31 cellular contexts compared by ENCODE assay signal in genomic region chr13:70895599-70895998, GRCh38.
"Had no signal": no experiment of that assay in that cellular context is flagged by ENCODE, and none has a peak within 500 bp of the region (broad histone marks: within the 10 kb centered on the region; RNA-seq: fewer than 3 reads in every experiment).

No MANE protein-coding gene starts in this region.

- H3K9me3 ChIP-seq: adrenal gland, body of pancreas had no signal

- DNase-seq: activated B cell treated with CpG ODN at 0.5 μM for 24 hours; activated CD4-positive, alpha-beta T cell treated with anti-CD3 and anti-CD28 coated beads for 48 hours; activated CD4-positive, alpha-beta T cell treated with anti-CD3 and anti-CD28 coated beads, Interleukin-2, amount 50 U/mL, for 1 hour; activated CD4-positive, alpha-beta T cell treated with anti-CD3 and anti-CD28 coated beads, Interleukin-2, amount 50 U/mL, for 48 hours; activated CD8-positive, alpha-beta memory T cell treated with anti-CD3 and anti-CD28 coated beads for 24 hours; activated CD8-positive, alpha-beta T cell treated with anti-CD3 and anti-CD28 coated beads for 36 hours; activated effector memory CD4-positive, alpha-beta T cell treated with Interleukin-2 at 50 U/mL for 16 hours; activated naive CD4-positive, alpha-beta T cell treated with anti-CD3 and anti-CD28 coated beads for 36 hours; activated naive CD8-positive, alpha-beta T cell treated with anti-CD3 and anti-CD28 coated beads for 36 hours; activated naive CD8-positive, alpha-beta T cell treated with anti-CD3 and anti-CD28 coated beads, Interleukin-2, amount 50 U/mL, for 24 hours; activated T-cell treated with anti-CD3 and anti-CD28 coated beads, Interleukin-2, amount 50 U/mL, for 4 hours; adrenal gland; amygdala; aorta; body of pancreas; caudate nucleus; cortex of kidney; dermis blood vessel endothelial cell; effector CD4-positive, alpha-beta T cell; effector memory CD8-positive, alpha-beta T cell; foreskin fibroblast; T-helper 1 cell; T-helper 17 cell; T1000; WERI-Rb-1 had no signal

- FAIRE-seq: colon, endothelial cell of umbilical vein, frontal cortex had no signal

- H3K4me1 ChIP-seq: adrenal gland, body of pancreas had no signal

- H3K27me3 ChIP-seq: adrenal gland, body of pancreas had no signal

- H3K4me3 ChIP-seq: adrenal gland, body of pancreas had no signal

- ATAC-seq: activated CD4-positive, CD25-positive, alpha-beta regulatory T cell treated with anti-CD3 and anti-CD28 coated beads, Interleukin-2, amount 50 U/mL, for 24 hours; activated CD8-positive, alpha-beta T cell treated with anti-CD3 and anti-CD28 coated beads for 36 hours; activated naive CD8-positive, alpha-beta T cell treated with anti-CD3 and anti-CD28 coated beads, Interleukin-2, amount 50 U/mL, for 24 hours; activated T-cell treated with anti-CD3 and anti-CD28 coated beads, Interleukin-2, amount 50 U/mL, for 4 hours; activated T-helper 17 cell treated with anti-CD3 and anti-CD28 coated beads, Interleukin-2, amount 50 U/mL, for 72 hours; body of pancreas; effector memory CD8-positive, alpha-beta T cell; T-helper 17 cell had no signal

- H3K27ac ChIP-seq: adrenal gland, body of pancreas, epithelial cell of prostate, WERI-Rb-1 had no signal

- H3K36me3 ChIP-seq: adrenal gland, WERI-Rb-1 had no signal
